In the genomic region with DNA sequence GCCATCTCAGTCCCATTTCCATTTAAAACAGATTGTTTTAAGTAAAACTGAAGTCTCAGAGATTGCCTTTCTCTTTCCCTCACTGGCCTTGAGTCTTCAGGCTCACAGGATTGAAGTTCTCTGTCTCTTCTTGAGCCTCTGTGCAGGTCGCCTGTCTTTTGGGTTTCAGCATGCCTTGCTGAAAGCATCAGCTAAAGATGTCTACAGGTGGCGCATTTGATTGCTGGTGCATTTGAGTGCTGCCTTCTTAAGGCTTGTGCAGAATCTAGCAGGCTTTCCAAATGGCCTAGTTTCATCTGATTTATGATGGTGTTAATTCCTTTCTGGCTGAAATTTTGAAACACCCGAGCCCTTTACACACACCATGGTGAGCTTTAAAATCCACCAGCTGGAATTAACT, we compare ENCODE assay signal across 1 cellular context.
TF ChIP-seq lines count a peak whose summit lies in the region.

No MANE protein-coding gene starts in this region.

TF ChIP-seq in H1, 55 proteins besides CTCF, POLR2A, EP300 and RAD21 (continued from another document):
- TF ChIP-seq CEBPB (IDR thresholded peaks at IDR 0.05; ENCODE audit: low read depth, low read length) (no peak), POLR2AphosphoS5 (IDR thresholded peaks at IDR 0.05; ENCODE audit: low read depth, low read length) (no peak), CHD1 (IDR thresholded peaks at IDR 0.05; ENCODE audit: low read depth, low read length) (no peak)
